Comparison of ENCODE assay signal across 10 cellular contexts in the genomic region with DNA sequence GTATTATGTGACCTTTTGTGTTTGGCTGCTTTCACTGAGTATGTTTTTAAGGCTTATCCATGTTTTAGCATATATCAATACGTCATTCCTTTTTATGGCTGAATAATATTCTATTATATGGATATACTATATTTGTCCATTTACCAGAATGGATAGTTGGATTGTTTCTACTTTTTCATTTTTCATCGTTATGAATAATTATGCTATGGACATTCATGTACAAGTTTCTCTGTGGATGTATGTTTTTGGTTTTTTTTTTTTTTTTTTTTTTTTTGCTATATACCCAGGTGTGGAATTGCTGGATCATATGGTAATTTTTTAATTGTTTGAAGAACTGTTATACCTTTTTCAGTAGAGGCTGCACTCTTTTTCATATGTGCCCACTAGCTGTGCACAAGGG. TPM values are rescaled to one million over a fixed set of nuclear protein-coding genes. Genes with fewer than 3 reads are reported as not detected.
"Had no signal": no experiment of that assay in that cellular context is flagged by ENCODE, and none has a peak within 500 bp of the region (broad histone marks: within the 10 kb centered on the region; RNA-seq: fewer than 3 reads in every experiment).

No MANE protein-coding gene starts in this region.

- H3K4me1 Mint-ChIP-seq: IgD-negative memory B cell had no signal

- H3K4me3 ChIP-seq: GM23338 had no signal

- FAIRE-seq: H1, H54, HepG2 had no signal

- DNase-seq: H9, HCEC 1CT, KBM-7 had no signal

- H3K27ac ChIP-seq: HL-60, KMS-11 had no signal

- ATAC-seq: GM23338, HepG2 had no signal

- H3K4me3 Mint-ChIP-seq: GM23338, H9, IgD-negative memory B cell had no signal

- H3K27ac Mint-ChIP-seq: GM23338, H9, IgD-negative memory B cell had no signal

RNA-seq across cellular contexts. Expression of gene DOCK3, which starts 23.5 kb away (rescaled TPM):
- total RNA-seq: HepG2 had no signal
- polyA plus RNA-seq: HepG2, IgD-negative memory B cell had no signal
